8 cellular contexts compared by ENCODE assay signal in genomic region chr12:63843613-63844390, GRCh38. TPM values are rescaled to one million over a fixed set of nuclear protein-coding genes. Genes with fewer than 3 reads are reported as not detected.
DNase-seq lines count a peak whose midpoint lies in the region; ATAC-seq lines count a peak whose summit lies in the region.

No MANE protein-coding gene starts in this region.

- no peaks in the 10 kb centered on the region for H3K4me1 ChIP-seq in NT2/D1 (ENCODE audit: insufficient read depth, insufficient read length)
- H3K4me1 ChIP-seq in mononuclear cell (ENCODE audit: insufficient read depth, low read length) = peaks cover 20% of the 10 kb centered on the region

- peak; percentile 97 for ATAC-seq in GM21367 (IDR thresholded peaks at IDR 0.05; ENCODE audit: unreplicated experiment)

- DNase-seq in COLO829 (ENCODE audit: low spot score) (peak; percentile 81), HT-29 (ENCODE audit: low spot score) (peak; percentile 93), NT2/D1 (ENCODE audit: low read depth, low spot score) (peak; percentile 87), activated T-cell treated with anti-CD3 and anti-CD28 coated beads for 1 hour (ENCODE audit: low read depth) (peak; percentile 60), epithelial cell of prostate (ENCODE audit: low read depth, low spot score) (peak; percentile 46)
- DNase-seq in stimulated activated CD8-positive, alpha-beta memory T cell treated with anti-CD3 and anti-CD28 coated beads, Interleukin-2, amount 100 ng/mL, for 1 hour (ENCODE audit: low read depth in 2 of 2) = peak; percentile 56 to 59

- H3K9me3 ChIP-seq in NT2/D1 (ENCODE audit: insufficient read depth, low read length) = no peaks in the 10 kb centered on the region
- no peaks in the 10 kb centered on the region for H3K9me3 ChIP-seq in mononuclear cell (ENCODE audit: low read depth, low read length)

- peak overlapping the region; percentile 85 for H3K4me3 ChIP-seq in NT2/D1 (ENCODE audit: insufficient read length, low read depth)
- peak overlapping the region; percentile 42 for H3K4me3 ChIP-seq in mononuclear cell (ENCODE audit: low read length)

- peak overlapping the region; percentile 71 for H3K27ac ChIP-seq in epithelial cell of prostate

- H3K36me3 ChIP-seq in NT2/D1 (ENCODE audit: insufficient read depth, insufficient read length, low read length) = no peaks in the 10 kb centered on the region

- H3K27me3 ChIP-seq in NT2/D1 (ENCODE audit: insufficient read depth, insufficient read length) = peaks cover 4% of the 10 kb centered on the region
- peaks cover 13% of the 10 kb centered on the region for H3K27me3 ChIP-seq in mononuclear cell (ENCODE audit: insufficient read depth, low read length)

- H3K9ac ChIP-seq in NT2/D1 (ENCODE audit: insufficient read length, low read depth) = peak overlapping the region; percentile 62

RNA-seq across cellular contexts. Expression of gene SRGAP1, which starts 0.7 kb away (rescaled TPM):
- 1.0 and 1.6 TPM in 2 replicates for total RNA-seq in HT-29 (2014; rRNA removed; shearing (Covaris generic))
- 2.1 TPM for total RNA-seq in mononuclear cell

Comparison
In these comparisons a context has a peak if more than half of its experiments do, and no peak if none do; other contexts are left out.
1. Peak in every context shown above with its lines: DNase-seq, ATAC-seq, H3K4me3 ChIP-seq and H3K27ac ChIP-seq.